19 cellular contexts compared by ENCODE assay signal in genomic region chr22:33831207-33831606, GRCh38.
DNase-seq lines count a peak whose midpoint lies in the region; ATAC-seq and TF ChIP-seq lines count a peak whose summit lies in the region.
"Had no signal": no experiment of that assay in that cellular context is flagged by ENCODE, and none has a peak within 500 bp of the region (broad histone marks: within the 10 kb centered on the region; RNA-seq: fewer than 3 reads in every experiment).

No MANE protein-coding gene starts in this region.

- H3K27me3 ChIP-seq in GM23338 (ENCODE audit: insufficient read depth), result no peaks in the 10 kb centered on the region
- no peaks in the 10 kb centered on the region for H3K27me3 ChIP-seq in mesenchymal stem cell (ENCODE audit: control insufficient read depth in 1 of 2, insufficient read depth in 1 of 2, low read length in 2 of 2)
- H3K27me3 ChIP-seq in effector memory CD4-positive, alpha-beta T cell (replicated peaks; ENCODE audit: control insufficient read depth, insufficient read depth, low read length, poor library complexity, severe bottlenecking), result no peaks in the 10 kb centered on the region
- H3K27me3 ChIP-seq: BE2C had no signal

- no peaks in the 10 kb centered on the region for H3K9me2 ChIP-seq in GM23338 (ENCODE audit: insufficient read depth)

- H2BK15ac ChIP-seq in mesenchymal stem cell (ENCODE audit: low read depth, poor library complexity, severe bottlenecking), result no peak overlapping the region

- H3K27me3 Mint-ChIP-seq in GM23338 (ENCODE audit: insufficient read depth, low read depth, poor library complexity), result peaks cover 13% of the 10 kb centered on the region
- H3K27me3 Mint-ChIP-seq: CD4-positive, CD25-positive, alpha-beta regulatory T cell; IgD-negative memory B cell had no signal

- DNase-seq in GM23338 (ENCODE audit: low spot score), result peak; percentile 46
- peak; percentile 49 for DNase-seq in NCI-H226
- DNase-seq in mesenchymal stem cell, result peak; percentile 69
- DNase-seq in GM19240 (ENCODE audit: insufficient read length, low spot score), result no peak
- DNase-seq in effector memory CD4-positive, alpha-beta T cell, result no peak
- no peak for DNase-seq in hypothalamus (lab: John Stamatoyannopoulos, UW)
- DNase-seq: ACHN; BE2C; C1 segment of cervical spinal cord; CD4-positive, CD25-positive, alpha-beta regulatory T cell; CD8-positive, alpha-beta memory T cell; COR-L47; DMS 273 treated with DMSO at 0.1 percent for 48 hours; DMS53; DND-41; GOT3; H7 had no signal

- peak; percentile 26 for ATAC-seq in GM23338
- ATAC-seq: HepG2 had no signal

- H3K79me2 ChIP-seq in GM23338 (replicated peaks; ENCODE audit: insufficient read depth), result peaks cover 100% of the 10 kb centered on the region

- H3K36me3 ChIP-seq in GM23338 (ENCODE audit: insufficient read depth) (no peaks in the 10 kb centered on the region), mesenchymal stem cell (ENCODE audit: control insufficient read depth in 1 of 2, insufficient read depth in 2 of 2, low read depth in 1 of 2, low read length in 2 of 2) (no peaks in the 10 kb centered on the region)
- H3K36me3 ChIP-seq in effector memory CD4-positive, alpha-beta T cell (ENCODE audit: control insufficient read depth, insufficient read depth, low read length), result no peaks in the 10 kb centered on the region
- H3K36me3 ChIP-seq: BE2C had no signal

- no peak overlapping the region for H2BK120ac ChIP-seq in mesenchymal stem cell (ENCODE audit: low read depth, low read length)

- TF ChIP-seq CTCF in GM23338 (conservative IDR thresholded peaks at IDR 0.05; ENCODE audit: low read depth in 2 of 2), result no peak

- H2BK12ac ChIP-seq in mesenchymal stem cell (ENCODE audit: low read length in 2 of 2), result no peak overlapping the region

- H3K4me1 ChIP-seq in GM23338 (ENCODE audit: insufficient read depth) (peaks cover 74% of the 10 kb centered on the region), mesenchymal stem cell (ENCODE audit: control insufficient read depth, insufficient read depth, low read depth, low read length) (no peaks in the 10 kb centered on the region)
- no peaks in the 10 kb centered on the region for H3K4me1 ChIP-seq in effector memory CD4-positive, alpha-beta T cell (ENCODE audit: control insufficient read depth, insufficient read depth, low read length, poor library complexity, severe bottlenecking)
- H3K4me1 ChIP-seq: BE2C had no signal

- 39% methylated on average over 9 of the region's 11 CpGs for WGBS in mesenchymal stem cell

- 0 out of 2 replicates have a peak, but pooled peaks cover 5% of the 10 kb centered on the region for H3F3A ChIP-seq in GM23338 (replicated peaks; ENCODE audit: low read depth)

- H3K4me1 Mint-ChIP-seq in GM23338, result peaks cover 83% of the 10 kb centered on the region
- H3K4me1 Mint-ChIP-seq: CD4-positive, CD25-positive, alpha-beta regulatory T cell; CD8-positive, alpha-beta memory T cell had no signal

- H3K27ac ChIP-seq in GM23338 (ENCODE audit: low read depth) (0 out of 2 replicates have a peak overlapping the region, but pooled peaks have one; percentile 14), mesenchymal stem cell (ENCODE audit: low read length, poor library complexity, severe bottlenecking) (no peak overlapping the region)
- no peak overlapping the region for H3K27ac ChIP-seq in effector memory CD4-positive, alpha-beta T cell (ENCODE audit: insufficient read depth, low read length, poor library complexity, severe bottlenecking)

- peak overlapping the region; percentile 45 for H4K8ac ChIP-seq in mesenchymal stem cell (ENCODE audit: low read length)

- peak overlapping the region; percentile 9 to 20 for H3K4ac ChIP-seq in mesenchymal stem cell (ENCODE audit: low read depth in 1 of 2, low read length in 2 of 2)

- H3K9ac ChIP-seq in mesenchymal stem cell (ENCODE audit: low read length), result no peak overlapping the region

- no peaks in the 10 kb centered on the region; the same call in 2 of the 3 replicates for H3K9me3 Mint-ChIP-seq in GM23338
- H3K9me3 Mint-ChIP-seq: IgD-negative memory B cell had no signal

- 0 out of 2 replicates have a peak overlapping the region, but pooled peaks have one; percentile 20 for H3K4me2 ChIP-seq in GM23338
- no peak overlapping the region for H3K4me2 ChIP-seq in mesenchymal stem cell (ENCODE audit: low read length, poor library complexity, severe bottlenecking)

- H2AK5ac ChIP-seq in mesenchymal stem cell (ENCODE audit: low read length, severe bottlenecking), result no peak overlapping the region

- no peak overlapping the region for H2BK5ac ChIP-seq in mesenchymal stem cell (ENCODE audit: low read depth, low read length, poor library complexity, severe bottlenecking)

- no peaks in the 10 kb centered on the region for H3K9me3 ChIP-seq in mesenchymal stem cell (ENCODE audit: control insufficient read depth, low read length)
- no peaks in the 10 kb centered on the region for H3K9me3 ChIP-seq in effector memory CD4-positive, alpha-beta T cell (ENCODE audit: control insufficient read depth, low read length)
- H3K9me3 ChIP-seq: BE2C had no signal

- peak overlapping the region in 1 of 2 experiments; percentile 42 for H3K18ac ChIP-seq in mesenchymal stem cell (ENCODE audit: low read depth in 1 of 2, low read length in 2 of 2)

- peak overlapping the region; percentile 52; the same call in 1 of the 2 replicates for H3K27ac Mint-ChIP-seq in GM23338
- H3K27ac Mint-ChIP-seq: CD4-positive, CD25-positive, alpha-beta regulatory T cell had no signal

- peak overlapping the region in 1 of 2 experiments; percentile 2 for H3K14ac ChIP-seq in mesenchymal stem cell (ENCODE audit: low read length in 2 of 2)

- peaks cover 37% of the 10 kb centered on the region for H4K20me1 ChIP-seq in GM23338 (replicated peaks; ENCODE audit: insufficient read depth)

- H3K79me1 ChIP-seq in mesenchymal stem cell (replicated peaks; ENCODE audit: low read length, poor library complexity, severe bottlenecking), result peaks cover 2% of the 10 kb centered on the region

- no peak overlapping the region for H4K91ac ChIP-seq in mesenchymal stem cell (ENCODE audit: low read length)

- H3K23ac ChIP-seq in mesenchymal stem cell (ENCODE audit: low read length in 2 of 2), result no peak overlapping the region

- no peak overlapping the region for H3K4me3 ChIP-seq in GM23338
- H3K4me3 ChIP-seq in mesenchymal stem cell (ENCODE audit: insufficient read depth in 1 of 2, low read depth in 1 of 2, low read length in 2 of 2), result no peak overlapping the region
- H3K4me3 ChIP-seq in effector memory CD4-positive, alpha-beta T cell (ENCODE audit: insufficient read depth, low read depth, low read length, poor library complexity, severe bottlenecking), result no peak overlapping the region

- no peak overlapping the region for H2AFZ ChIP-seq in GM23338
- no peak overlapping the region for H2AFZ ChIP-seq in mesenchymal stem cell (ENCODE audit: low read depth, low read length)

- peaks cover 18% of the 10 kb centered on the region for H3K36me3 Mint-ChIP-seq in GM23338 (ENCODE audit: low read depth)
- H3K36me3 Mint-ChIP-seq: CD4-positive, CD25-positive, alpha-beta regulatory T cell; CD8-positive, alpha-beta memory T cell had no signal

- no peak overlapping the region; the same call in 2 of the 3 replicates for H3K4me3 Mint-ChIP-seq in GM23338
- H3K4me3 Mint-ChIP-seq: CD4-positive, CD25-positive, alpha-beta regulatory T cell; CD8-positive, alpha-beta memory T cell had no signal

TF ChIP-seq in GM23338, 12 proteins besides CTCF, POLR2A, EP300 and RAD21 (continues in another document):
- TF ChIP-seq JUNB (IDR thresholded peaks at IDR 0.05; ENCODE audit: unreplicated experiment) (no peak), REST (IDR thresholded peaks at IDR 0.05; ENCODE audit: unreplicated experiment) (no peak), ZNF331 (CRISPR knock-in tag; IDR thresholded peaks at IDR 0.05; ENCODE audit: low read depth) (no peak), NANOG (IDR thresholded peaks at IDR 0.05; ENCODE audit: borderline replicate concordance) (no peak), EZH2 (IDR thresholded peaks at IDR 0.05; ENCODE audit: low read depth, unreplicated experiment) (no peak), ZNF114 (CRISPR knock-in tag; IDR thresholded peaks at IDR 0.05) (no peak)

Comparison
In these comparisons a context has a peak if more than half of its experiments do, and no peak if none do; other contexts are left out.
1. DNase-seq: peak in GM23338 (single experiment), NCI-H226 (single experiment) and mesenchymal stem cell (single experiment); none in GM19240 (single experiment), effector memory CD4-positive, alpha-beta T cell (0 of 3) and hypothalamus (0 of 51).